In the genomic region with DNA sequence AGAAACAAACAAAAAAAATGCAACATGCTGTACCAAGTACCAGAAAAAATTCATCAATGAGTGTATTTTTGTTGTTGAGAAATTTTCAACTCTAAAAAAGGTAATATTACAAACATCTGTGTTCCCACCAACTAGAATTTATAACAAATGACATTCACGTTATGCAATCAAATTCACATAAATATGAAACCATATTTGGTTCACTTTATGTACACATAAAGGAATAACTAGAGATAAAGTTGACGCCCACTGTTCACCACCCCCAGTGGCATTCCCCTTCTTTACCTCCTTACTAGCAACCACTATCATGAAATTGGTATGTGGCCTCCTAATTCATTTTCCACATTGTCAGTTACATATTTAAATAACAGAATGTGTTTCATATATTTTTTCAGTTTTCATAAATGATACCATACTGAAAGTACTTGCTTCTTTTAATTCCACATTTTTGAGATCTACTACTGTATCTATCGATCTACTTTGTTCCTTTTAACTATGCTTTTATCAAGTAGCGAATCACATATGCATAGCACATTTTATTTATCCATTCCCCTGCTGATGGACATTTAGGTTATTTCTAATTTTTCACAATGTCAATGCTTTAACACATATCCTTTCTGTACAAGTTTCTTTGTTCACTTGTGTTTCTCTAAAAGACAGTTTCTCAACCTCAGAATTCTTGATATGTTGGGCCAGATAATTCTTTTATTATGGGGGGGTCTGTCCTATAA, we compare ENCODE assay signal across 15 cellular contexts.
"Had no signal": no experiment of that assay in that cellular context is flagged by ENCODE, and none has a peak within 500 bp of the region (broad histone marks: within the 10 kb centered on the region; RNA-seq: fewer than 3 reads in every experiment).

No MANE protein-coding gene starts in this region.

- H3K4me1 Mint-ChIP-seq: activated naive CD4-positive, alpha-beta T cell treated with anti-CD3 and anti-CD28 coated beads, Interleukin-2, amount 10 ng/mL, durations not matched to agents 7 days and 5 days had no signal

- H3K9me3 ChIP-seq: neutrophil, right lobe of liver had no signal

- ATAC-seq: activated CD8-positive, alpha-beta T cell treated with anti-CD3 and anti-CD28 coated beads, Interleukin-2, amount 10 ng/mL, durations not matched to agents 7 days and 5 days; left cardiac atrium; natural killer cell; right lobe of liver; stimulated activated memory B cell treated with anti-CD40 and anti-IgM and Interleukin-4, amounts not matched to agents 10 μg/mL and 1 μg/mL and 100 μg/mL, for 72 hours; T-cell had no signal

- H3K36me3 ChIP-seq: neutrophil, right lobe of liver had no signal

- H3K27ac Mint-ChIP-seq: activated CD4-positive, alpha-beta T cell treated with anti-CD3 and anti-CD28 coated beads, Interleukin-2, amount 10 ng/mL, durations not matched to agents 24 days and 14 days; activated CD8-positive, alpha-beta T cell treated with anti-CD3 and anti-CD28 coated beads, Interleukin-2, amount 10 ng/mL, durations not matched to agents 7 days and 5 days; activated naive CD4-positive, alpha-beta T cell treated with anti-CD3 and anti-CD28 coated beads, Interleukin-2, amount 10 ng/mL, durations not matched to agents 7 days and 5 days; activated T-cell treated with anti-CD3 and anti-CD28 coated beads, Interleukin-2, amount 50 U/mL, for 24 hours; natural killer cell; stimulated activated memory B cell treated with anti-CD40 and anti-IgM and Interleukin-4, amounts not matched to agents 10 μg/mL and 1 μg/mL and 100 μg/mL, for 72 hours; T-cell had no signal

- H3K36me3 Mint-ChIP-seq: natural killer cell had no signal

- H3K4me3 Mint-ChIP-seq: activated CD4-positive, alpha-beta T cell treated with anti-CD3 and anti-CD28 coated beads, Interleukin-2, amount 10 ng/mL, durations not matched to agents 24 days and 14 days; activated CD8-positive, alpha-beta T cell treated with anti-CD3 and anti-CD28 coated beads, Interleukin-2, amount 10 ng/mL, durations not matched to agents 7 days and 5 days; activated naive CD4-positive, alpha-beta T cell treated with anti-CD3 and anti-CD28 coated beads, Interleukin-2, amount 10 ng/mL, durations not matched to agents 7 days and 5 days; activated T-cell treated with anti-CD3 and anti-CD28 coated beads, Interleukin-2, amount 50 U/mL, for 24 hours; natural killer cell; stimulated activated memory B cell treated with anti-CD40 and anti-IgM and Interleukin-4, amounts not matched to agents 10 μg/mL and 1 μg/mL and 100 μg/mL, for 72 hours; T-cell had no signal

- H3K9me3 Mint-ChIP-seq: activated naive CD4-positive, alpha-beta T cell treated with anti-CD3 and anti-CD28 coated beads, Interleukin-2, amount 10 ng/mL, durations not matched to agents 7 days and 5 days; activated T-cell treated with anti-CD3 and anti-CD28 coated beads, Interleukin-2, amount 50 U/mL, for 24 hours; natural killer cell; stimulated activated memory B cell treated with anti-CD40 and anti-IgM and Interleukin-4, amounts not matched to agents 10 μg/mL and 1 μg/mL and 100 μg/mL, for 72 hours had no signal

- H3K4me1 ChIP-seq: parathyroid adenoma, right lobe of liver had no signal

- H3K27me3 ChIP-seq: neutrophil, right lobe of liver had no signal

- DNase-seq: activated CD4-positive, alpha-beta T cell treated with anti-CD3 and anti-CD28 coated beads, Interleukin-2, amount 10 ng/mL, durations not matched to agents 24 days and 14 days; activated CD8-positive, alpha-beta T cell treated with anti-CD3 and anti-CD28 coated beads, Interleukin-2, amount 10 ng/mL, durations not matched to agents 7 days and 5 days; activated naive CD4-positive, alpha-beta T cell treated with anti-CD3 and anti-CD28 coated beads, Interleukin-2, amount 10 ng/mL, durations not matched to agents 7 days and 5 days; activated T-cell treated with anti-CD3 and anti-CD28 coated beads, Interleukin-2, amount 50 U/mL, for 24 hours; erythroblast; foreskin fibroblast; left cardiac atrium; natural killer cell; right lobe of liver; stimulated activated CD4-positive, alpha-beta T cell treated with anti-CD3 and anti-CD28 coated beads, Interleukin-4, amount 100 ng/mL, for 24 hours; T-cell; T-helper 9 cell had no signal

- H3K4me3 ChIP-seq: right lobe of liver had no signal

- H3K27me3 Mint-ChIP-seq: activated CD4-positive, alpha-beta T cell treated with anti-CD3 and anti-CD28 coated beads, Interleukin-2, amount 10 ng/mL, durations not matched to agents 24 days and 14 days; activated naive CD4-positive, alpha-beta T cell treated with anti-CD3 and anti-CD28 coated beads, Interleukin-2, amount 10 ng/mL, durations not matched to agents 7 days and 5 days; activated T-cell treated with anti-CD3 and anti-CD28 coated beads, Interleukin-2, amount 50 U/mL, for 24 hours; stimulated activated memory B cell treated with anti-CD40 and anti-IgM and Interleukin-4, amounts not matched to agents 10 μg/mL and 1 μg/mL and 100 μg/mL, for 72 hours; T-cell had no signal

- H3K27ac ChIP-seq: neutrophil, parathyroid adenoma, right lobe of liver had no signal
